In the genomic region with DNA sequence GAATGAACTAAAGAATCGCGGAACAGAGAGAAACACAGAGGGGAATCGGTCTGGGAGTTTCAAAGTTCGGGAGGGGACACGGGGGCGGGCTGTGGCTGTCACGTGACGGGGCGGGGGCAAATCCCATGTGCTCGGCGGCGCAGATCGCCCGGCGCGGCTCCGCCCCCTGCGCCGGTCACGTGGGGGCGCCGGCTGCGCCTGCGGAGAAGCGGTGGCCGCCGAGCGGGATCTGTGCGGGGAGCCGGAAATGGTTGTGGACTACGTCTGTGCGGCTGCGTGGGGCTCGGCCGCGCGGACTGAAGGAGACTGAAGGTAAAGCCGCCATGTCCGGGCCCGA, we compare ENCODE assay signal across 8 cellular contexts.
DNase-seq lines count a peak whose midpoint lies in the region; ATAC-seq lines count a peak whose summit lies in the region.

A gene with protein sequence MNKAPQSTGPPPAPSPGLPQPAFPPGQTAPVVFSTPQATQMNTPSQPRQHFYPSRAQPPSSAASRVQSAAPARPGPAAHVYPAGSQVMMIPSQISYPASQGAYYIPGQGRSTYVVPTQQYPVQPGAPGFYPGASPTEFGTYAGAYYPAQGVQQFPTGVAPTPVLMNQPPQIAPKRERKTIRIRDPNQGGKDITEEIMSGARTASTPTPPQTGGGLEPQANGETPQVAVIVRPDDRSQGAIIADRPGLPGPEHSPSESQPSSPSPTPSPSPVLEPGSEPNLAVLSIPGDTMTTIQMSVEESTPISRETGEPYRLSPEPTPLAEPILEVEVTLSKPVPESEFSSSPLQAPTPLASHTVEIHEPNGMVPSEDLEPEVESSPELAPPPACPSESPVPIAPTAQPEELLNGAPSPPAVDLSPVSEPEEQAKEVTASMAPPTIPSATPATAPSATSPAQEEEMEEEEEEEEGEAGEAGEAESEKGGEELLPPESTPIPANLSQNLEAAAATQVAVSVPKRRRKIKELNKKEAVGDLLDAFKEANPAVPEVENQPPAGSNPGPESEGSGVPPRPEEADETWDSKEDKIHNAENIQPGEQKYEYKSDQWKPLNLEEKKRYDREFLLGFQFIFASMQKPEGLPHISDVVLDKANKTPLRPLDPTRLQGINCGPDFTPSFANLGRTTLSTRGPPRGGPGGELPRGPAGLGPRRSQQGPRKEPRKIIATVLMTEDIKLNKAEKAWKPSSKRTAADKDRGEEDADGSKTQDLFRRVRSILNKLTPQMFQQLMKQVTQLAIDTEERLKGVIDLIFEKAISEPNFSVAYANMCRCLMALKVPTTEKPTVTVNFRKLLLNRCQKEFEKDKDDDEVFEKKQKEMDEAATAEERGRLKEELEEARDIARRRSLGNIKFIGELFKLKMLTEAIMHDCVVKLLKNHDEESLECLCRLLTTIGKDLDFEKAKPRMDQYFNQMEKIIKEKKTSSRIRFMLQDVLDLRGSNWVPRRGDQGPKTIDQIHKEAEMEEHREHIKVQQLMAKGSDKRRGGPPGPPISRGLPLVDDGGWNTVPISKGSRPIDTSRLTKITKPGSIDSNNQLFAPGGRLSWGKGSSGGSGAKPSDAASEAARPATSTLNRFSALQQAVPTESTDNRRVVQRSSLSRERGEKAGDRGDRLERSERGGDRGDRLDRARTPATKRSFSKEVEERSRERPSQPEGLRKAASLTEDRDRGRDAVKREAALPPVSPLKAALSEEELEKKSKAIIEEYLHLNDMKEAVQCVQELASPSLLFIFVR (N-terminal part only) (plus strand): TSS at position 244 of the 337 bp plus-strand sequence. CDS start 1,191 bp downstream, outside the sequence.

- peak; percentile 80 for ATAC-seq in GM19025 (IDR thresholded peaks at IDR 0.05; ENCODE audit: low read depth, unreplicated experiment)
- ATAC-seq in HG03280 (IDR thresholded peaks at IDR 0.05; ENCODE audit: unreplicated experiment), result peak; percentile 83

- DNase-seq in AG08396 (ENCODE audit: low spot score), result peak; percentile 97
- DNase-seq in NCI-H345 treated with DMSO at 0.1 percent for 48 hours (lab: John Stamatoyannopoulos, UW; ENCODE audit: unreplicated experiment), result peak; percentile 94
- peak; percentile 80 for DNase-seq in activated CD4-positive, CD25-positive, alpha-beta regulatory T cell treated with anti-CD3 and anti-CD28 coated beads, Interleukin-2, amount 50 U/mL, for 16 hours (ENCODE audit: low read depth, low spot score)
- DNase-seq in central memory CD4-positive, alpha-beta T cell, result peak; percentile 93
- DNase-seq in islet precursor cell, result peak; percentile 97
- peak; percentile 84 to 93 (median 91) for DNase-seq in stimulated activated CD4-positive, alpha-beta T cell treated with anti-CD3 and anti-CD28 coated beads, Interleukin-12 subunit alpha, Interleukin-12 subunit beta, amount 100 ng/mL, for 48 hours (ENCODE audit: low read depth in 2 of 3, low spot score in 1 of 3)

Comparison
In these comparisons a context has a peak if more than half of its experiments do, and no peak if none do; other contexts are left out.
1. Peak in every context shown above with its lines: DNase-seq and ATAC-seq.